Comparison of ENCODE assay signal across 8 cellular contexts in genomic region chr10:87861566-87861952, GRCh38. TPM values are rescaled to one million over a fixed set of nuclear protein-coding genes. Genes with fewer than 3 reads are reported as not detected.
DNase-seq lines count a peak whose midpoint lies in the region; ATAC-seq and TF ChIP-seq lines count a peak whose summit lies in the region.

No MANE protein-coding gene starts in this region.

- DNase-seq in GF-D8 (lab: John Stamatoyannopoulos, UW) (peak; percentile 53), LoVo (ENCODE audit: low spot score) (peak; percentile 74), ascending aorta (ENCODE audit: low spot score in 2 of 2) (peak; percentile 72 to 91), hepatocyte (ENCODE audit: low spot score) (peak; percentile 87), pulmonary artery endothelial cell (ENCODE audit: low read depth, low spot score) (peak; percentile 41), NCI-H69 (lab: John Stamatoyannopoulos, UW) (no peak), inferior parietal cortex (ENCODE audit: extremely low spot score) (no peak)

- WGBS in hepatocyte (ENCODE audit: low lambda C conversion rate, missing lambda C conversion rate): 4% methylated on average over 16 of the region's 16 CpGs

- H3K4me3 ChIP-seq in ascending aorta (peak overlapping the region; percentile 100), hepatocyte (peak overlapping the region; percentile 81)

- no peaks in the 10 kb centered on the region for H3K9me2 ChIP-seq in hepatocyte (replicated peaks; ENCODE audit: insufficient read depth)

- H3K9me3 ChIP-seq in ascending aorta (no peaks in the 10 kb centered on the region), hepatocyte (ENCODE audit: low read depth) (no peaks in the 10 kb centered on the region)

- H3K36me3 ChIP-seq in ascending aorta (no peaks in the 10 kb centered on the region), hepatocyte (replicated peaks; ENCODE audit: insufficient read depth, low read depth) (no peaks in the 10 kb centered on the region)

- H3K4me1 ChIP-seq in ascending aorta: peaks cover 0 to 7% of the 10 kb centered on the region in 2 donors
- H3K4me1 ChIP-seq in hepatocyte (ENCODE audit: insufficient read depth): no peaks in the 10 kb centered on the region

- H3K27ac ChIP-seq in ascending aorta (peak overlapping the region; percentile 92 to 100), hepatocyte (peak overlapping the region; percentile 98)

- H3K4me2 ChIP-seq in hepatocyte: peak overlapping the region; percentile 93

- TF ChIP-seq CTCF in ascending aorta (IDR thresholded peaks at IDR 0.05): peak in 1 of 3 experiments; percentile 29
- TF ChIP-seq CTCF in hepatocyte (IDR thresholded peaks at IDR 0.05; ENCODE audit: poor library complexity): peak; percentile 34

- peak; percentile 18 for ATAC-seq in GM21619 (IDR thresholded peaks at IDR 0.05; ENCODE audit: unreplicated experiment)

- peak overlapping the region; percentile 87 for H2AFZ ChIP-seq in hepatocyte

- intact Hi-C loops in ascending aorta (cut with DNase I): loop anchor here (2.0 to 5.0 kb wide), 6 partner anchors 36 to 381 kb away; no protein-coding TSS in a partner anchor

- H4K20me1 ChIP-seq in hepatocyte (ENCODE audit: insufficient read depth, poor library complexity, severe bottlenecking): peaks cover 23% of the 10 kb centered on the region

- H3K27me3 ChIP-seq in ascending aorta (no peaks in the 10 kb centered on the region), hepatocyte (no peaks in the 10 kb centered on the region)

- H3K79me2 ChIP-seq in hepatocyte: peaks cover 25% of the 10 kb centered on the region

RNA-seq across cellular contexts. Expression of gene KLLN, which starts 1.8 kb away (rescaled TPM):
- not detected for total RNA-seq in ascending aorta
- total RNA-seq in hepatocyte: 0.53 and 1.2 TPM in 2 replicates
- polyA plus RNA-seq in hepatocyte: 0.21 and 0.50 TPM in 2 replicates
- 0.25 and 0.26 TPM in 2 replicates for total RNA-seq in pulmonary artery endothelial cell

RNA-seq across cellular contexts. Expression of gene PTEN, which starts 1.9 kb away (rescaled TPM):
- total RNA-seq in ascending aorta: 96.3 TPM
- 102 and 128 TPM in 2 replicates for total RNA-seq in hepatocyte
- 32.8 and 33.6 TPM in 2 replicates for polyA plus RNA-seq in hepatocyte
- 77.5 and 118 TPM in 2 replicates for total RNA-seq in pulmonary artery endothelial cell

RNA-seq across cellular contexts. Expression of gene ATAD1, which starts 43.5 kb away (rescaled TPM):
- total RNA-seq in ascending aorta: 22.1 TPM
- 50.7 and 52.6 TPM in 2 replicates for total RNA-seq in hepatocyte
- polyA plus RNA-seq in hepatocyte: 31.6 and 33.4 TPM in 2 replicates
- 25.1 and 31.5 TPM in 2 replicates for total RNA-seq in pulmonary artery endothelial cell

Comparison
In these comparisons a context has a peak if more than half of its experiments do, and no peak if none do; other contexts are left out.
1. DNase-seq: peak in GF-D8 (single experiment), LoVo (single experiment), ascending aorta (2 of 2), hepatocyte (single experiment) and pulmonary artery endothelial cell (single experiment); none in NCI-H69 (single experiment) and inferior parietal cortex (single experiment).